1 cellular context compared by ENCODE assay signal in the genomic region with DNA sequence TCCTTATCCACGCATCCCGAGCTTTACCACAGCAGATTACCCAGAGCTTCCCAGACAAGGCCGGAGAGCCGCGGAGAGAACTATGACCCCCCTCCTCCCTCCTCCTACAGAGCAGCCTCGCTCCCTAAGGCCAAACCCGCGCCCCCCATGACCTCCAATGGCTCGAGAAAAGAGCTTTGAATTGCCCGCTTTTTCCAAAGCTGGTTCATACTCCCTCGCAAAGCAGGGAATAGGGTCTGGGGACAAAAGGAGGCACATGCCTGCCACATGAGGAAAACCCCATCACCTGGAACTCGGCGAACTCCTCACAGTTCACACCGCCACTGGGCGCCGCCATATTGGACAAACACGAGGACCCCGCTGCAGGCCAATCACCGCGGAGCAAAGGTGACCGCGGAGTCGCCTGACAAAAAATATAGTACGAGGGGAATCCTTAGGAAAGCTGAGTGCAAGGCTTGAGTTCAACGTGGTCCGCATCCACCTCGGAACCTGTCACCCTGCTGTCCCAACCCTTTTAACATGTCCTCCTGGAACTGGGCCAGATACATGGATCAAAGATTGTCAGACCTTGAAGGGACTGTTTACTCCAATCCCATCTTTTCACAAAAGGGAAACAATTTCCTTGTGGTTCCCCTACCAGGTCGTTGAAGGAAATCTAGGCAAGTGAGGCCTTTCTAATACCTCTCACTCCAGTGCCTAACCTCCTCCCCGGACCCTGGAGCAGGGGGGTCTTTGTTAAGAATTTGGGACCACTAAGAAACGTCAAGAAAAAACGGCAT.
TF ChIP-seq lines count a peak whose summit lies in the region.

A gene (minus strand): TSS at position 344 of the 779 bp plus-strand sequence. CDS start 7 bp downstream, at position 337.

TF ChIP-seq in HepG2, 621 proteins besides CTCF, POLR2A, EP300 and RAD21 (continued from another document and continues in another):
- TF ChIP-seq, protein P1, sequence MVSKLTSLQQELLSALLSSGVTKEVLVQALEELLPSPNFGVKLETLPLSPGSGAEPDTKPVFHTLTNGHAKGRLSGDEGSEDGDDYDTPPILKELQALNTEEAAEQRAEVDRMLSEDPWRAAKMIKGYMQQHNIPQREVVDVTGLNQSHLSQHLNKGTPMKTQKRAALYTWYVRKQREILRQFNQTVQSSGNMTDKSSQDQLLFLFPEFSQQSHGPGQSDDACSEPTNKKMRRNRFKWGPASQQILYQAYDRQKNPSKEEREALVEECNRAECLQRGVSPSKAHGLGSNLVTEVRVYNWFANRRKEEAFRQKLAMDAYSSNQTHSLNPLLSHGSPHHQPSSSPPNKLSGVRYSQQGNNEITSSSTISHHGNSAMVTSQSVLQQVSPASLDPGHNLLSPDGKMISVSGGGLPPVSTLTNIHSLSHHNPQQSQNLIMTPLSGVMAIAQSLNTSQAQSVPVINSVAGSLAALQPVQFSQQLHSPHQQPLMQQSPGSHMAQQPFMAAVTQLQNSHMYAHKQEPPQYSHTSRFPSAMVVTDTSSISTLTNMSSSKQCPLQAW (CRISPR knock-in tag; IDR thresholded peaks at IDR 0.05), result peak; percentile 93
- TF ChIP-seq STAG1 (CRISPR knock-in tag; IDR thresholded peaks at IDR 0.05), result no peak
- 0 out of 2 replicates have a peak, but pooled peaks have one; percentile 6 for TF ChIP-seq TCF7 (IDR thresholded peaks at IDR 0.05; ENCODE audit: low read depth)
- TF ChIP-seq ZSCAN25 (CRISPR knock-in tag; IDR thresholded peaks at IDR 0.05), result 0 out of 2 replicates have a peak, but pooled peaks have one; percentile 22
- 0 out of 2 replicates have a peak, but pooled peaks have one; percentile 64 for TF ChIP-seq ARHGAP35 (CRISPR knock-in tag; IDR thresholded peaks at IDR 0.05; ENCODE audit: borderline replicate concordance)
- TF ChIP-seq REL (CRISPR knock-in tag; conservative IDR thresholded peaks at IDR 0.05), result no peak
- TF ChIP-seq FOXK2 (IDR thresholded peaks at IDR 0.05), result no peak
- peak; percentile 97 for TF ChIP-seq ZNF607 (CRISPR knock-in tag; IDR thresholded peaks at IDR 0.05; ENCODE audit: borderline replicate concordance)
- peak; percentile 80; the same call in 1 of the 2 replicates for TF ChIP-seq ZNF343 (CRISPR knock-in tag; IDR thresholded peaks at IDR 0.05)
- TF ChIP-seq REPIN1 (CRISPR knock-in tag; IDR thresholded peaks at IDR 0.05; ENCODE audit: borderline replicate concordance, low read depth), result peak; percentile 96
- peak; percentile 64; the same call in 1 of the 2 replicates for TF ChIP-seq BRD4 (CRISPR knock-in tag; IDR thresholded peaks at IDR 0.05)
- peak; percentile 50; the same call in 1 of the 2 replicates for TF ChIP-seq NR2F6 (IDR thresholded peaks at IDR 0.05)
- TF ChIP-seq NR2F6 (CRISPR knock-in tag; IDR thresholded peaks at IDR 0.05), result no peak
- TF ChIP-seq NR2C2 (CRISPR knock-in tag; IDR thresholded peaks at IDR 0.05; ENCODE audit: borderline replicate concordance), result peak; percentile 74
- TF ChIP-seq KLF6 (CRISPR knock-in tag; IDR thresholded peaks at IDR 0.05), result 0 out of 2 replicates have a peak, but pooled peaks have one; percentile 35
- TF ChIP-seq FOXO1 (CRISPR knock-in tag; IDR thresholded peaks at IDR 0.05), result 0 out of 2 replicates have a peak, but pooled peaks have one; percentile 21
- TF ChIP-seq, protein P2, sequence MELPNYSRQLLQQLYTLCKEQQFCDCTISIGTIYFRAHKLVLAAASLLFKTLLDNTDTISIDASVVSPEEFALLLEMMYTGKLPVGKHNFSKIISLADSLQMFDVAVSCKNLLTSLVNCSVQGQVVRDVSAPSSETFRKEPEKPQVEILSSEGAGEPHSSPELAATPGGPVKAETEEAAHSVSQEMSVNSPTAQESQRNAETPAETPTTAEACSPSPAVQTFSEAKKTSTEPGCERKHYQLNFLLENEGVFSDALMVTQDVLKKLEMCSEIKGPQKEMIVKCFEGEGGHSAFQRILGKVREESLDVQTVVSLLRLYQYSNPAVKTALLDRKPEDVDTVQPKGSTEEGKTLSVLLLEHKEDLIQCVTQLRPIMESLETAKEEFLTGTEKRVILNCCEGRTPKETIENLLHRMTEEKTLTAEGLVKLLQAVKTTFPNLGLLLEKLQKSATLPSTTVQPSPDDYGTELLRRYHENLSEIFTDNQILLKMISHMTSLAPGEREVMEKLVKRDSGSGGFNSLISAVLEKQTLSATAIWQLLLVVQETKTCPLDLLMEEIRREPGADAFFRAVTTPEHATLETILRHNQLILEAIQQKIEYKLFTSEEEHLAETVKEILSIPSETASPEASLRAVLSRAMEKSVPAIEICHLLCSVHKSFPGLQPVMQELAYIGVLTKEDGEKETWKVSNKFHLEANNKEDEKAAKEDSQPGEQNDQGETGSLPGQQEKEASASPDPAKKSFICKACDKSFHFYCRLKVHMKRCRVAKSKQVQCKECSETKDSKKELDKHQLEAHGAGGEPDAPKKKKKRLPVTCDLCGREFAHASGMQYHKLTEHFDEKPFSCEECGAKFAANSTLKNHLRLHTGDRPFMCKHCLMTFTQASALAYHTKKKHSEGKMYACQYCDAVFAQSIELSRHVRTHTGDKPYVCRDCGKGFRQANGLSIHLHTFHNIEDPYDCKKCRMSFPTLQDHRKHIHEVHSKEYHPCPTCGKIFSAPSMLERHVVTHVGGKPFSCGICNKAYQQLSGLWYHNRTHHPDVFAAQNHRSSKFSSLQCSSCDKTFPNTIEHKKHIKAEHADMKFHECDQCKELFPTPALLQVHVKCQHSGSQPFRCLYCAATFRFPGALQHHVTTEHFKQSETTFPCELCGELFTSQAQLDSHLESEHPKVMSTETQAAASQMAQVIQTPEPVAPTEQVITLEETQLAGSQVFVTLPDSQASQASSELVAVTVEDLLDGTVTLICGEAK (IDR thresholded peaks at IDR 0.05), result no peak
- TF ChIP-seq, protein P2 (CRISPR knock-in tag; IDR thresholded peaks at IDR 0.05), result peak; percentile 89
- 0 out of 2 replicates have a peak, but pooled peaks have one; percentile 53 for TF ChIP-seq ZFP36L1 (CRISPR knock-in tag; IDR thresholded peaks at IDR 0.05)
- no peak for TF ChIP-seq ARID2 (CRISPR knock-in tag; IDR thresholded peaks at IDR 0.05; ENCODE audit: borderline replicate concordance)
- 0 out of 2 replicates have a peak, but pooled peaks have one; percentile 80 for TF ChIP-seq ZNF333 (CRISPR knock-in tag; IDR thresholded peaks at IDR 0.05; ENCODE audit: borderline replicate concordance)
- TF ChIP-seq ZBTB21 (CRISPR knock-in tag; IDR thresholded peaks at IDR 0.05), result peak; percentile 46; the same call in 1 of the 2 replicates
- no peak; the same call in 1 of the 2 replicates for TF ChIP-seq ZNF850 (CRISPR knock-in tag; conservative IDR thresholded peaks at IDR 0.05)
- TF ChIP-seq HIVEP1 (CRISPR knock-in tag; IDR thresholded peaks at IDR 0.05), result peak; percentile 75
- TF ChIP-seq ONECUT2 (CRISPR knock-in tag; IDR thresholded peaks at IDR 0.05), result no peak
- TF ChIP-seq CENPX (CRISPR knock-in tag; IDR thresholded peaks at IDR 0.05), result no peak
- TF ChIP-seq ZEB1 (IDR thresholded peaks at IDR 0.05; ENCODE audit: insufficient replicate concordance, low read depth), result no peak
- TF ChIP-seq ZFP36L2 (CRISPR knock-in tag; IDR thresholded peaks at IDR 0.05), result no peak
- no peak; the same call in 1 of the 2 replicates for TF ChIP-seq TGIF2 (CRISPR knock-in tag; IDR thresholded peaks at IDR 0.05)
- TF ChIP-seq, protein P3, sequence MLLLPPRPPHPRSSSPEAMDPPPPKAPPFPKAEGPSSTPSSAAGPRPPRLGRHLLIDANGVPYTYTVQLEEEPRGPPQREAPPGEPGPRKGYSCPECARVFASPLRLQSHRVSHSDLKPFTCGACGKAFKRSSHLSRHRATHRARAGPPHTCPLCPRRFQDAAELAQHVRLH (CRISPR knock-in tag; IDR thresholded peaks at IDR 0.05; ENCODE audit: borderline replicate concordance, low read depth), result peak; percentile 86; the same call in 1 of the 2 replicates
- TF ChIP-seq, protein P4, sequence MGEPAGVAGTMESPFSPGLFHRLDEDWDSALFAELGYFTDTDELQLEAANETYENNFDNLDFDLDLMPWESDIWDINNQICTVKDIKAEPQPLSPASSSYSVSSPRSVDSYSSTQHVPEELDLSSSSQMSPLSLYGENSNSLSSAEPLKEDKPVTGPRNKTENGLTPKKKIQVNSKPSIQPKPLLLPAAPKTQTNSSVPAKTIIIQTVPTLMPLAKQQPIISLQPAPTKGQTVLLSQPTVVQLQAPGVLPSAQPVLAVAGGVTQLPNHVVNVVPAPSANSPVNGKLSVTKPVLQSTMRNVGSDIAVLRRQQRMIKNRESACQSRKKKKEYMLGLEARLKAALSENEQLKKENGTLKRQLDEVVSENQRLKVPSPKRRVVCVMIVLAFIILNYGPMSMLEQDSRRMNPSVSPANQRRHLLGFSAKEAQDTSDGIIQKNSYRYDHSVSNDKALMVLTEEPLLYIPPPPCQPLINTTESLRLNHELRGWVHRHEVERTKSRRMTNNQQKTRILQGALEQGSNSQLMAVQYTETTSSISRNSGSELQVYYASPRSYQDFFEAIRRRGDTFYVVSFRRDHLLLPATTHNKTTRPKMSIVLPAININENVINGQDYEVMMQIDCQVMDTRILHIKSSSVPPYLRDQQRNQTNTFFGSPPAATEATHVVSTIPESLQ (CRISPR knock-in tag; conservative IDR thresholded peaks at IDR 0.05), result 0 out of 2 replicates have a peak, but pooled peaks have one; percentile 30
- TF ChIP-seq, protein P5, sequence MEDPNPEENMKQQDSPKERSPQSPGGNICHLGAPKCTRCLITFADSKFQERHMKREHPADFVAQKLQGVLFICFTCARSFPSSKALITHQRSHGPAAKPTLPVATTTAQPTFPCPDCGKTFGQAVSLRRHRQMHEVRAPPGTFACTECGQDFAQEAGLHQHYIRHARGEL (CRISPR knock-in tag; IDR thresholded peaks at IDR 0.05), result no peak
- TF ChIP-seq MTA1 (CRISPR knock-in tag; IDR thresholded peaks at IDR 0.05; ENCODE audit: borderline replicate concordance), result peak; percentile 84; the same call in 1 of the 2 replicates
- TF ChIP-seq ZNF33B (CRISPR knock-in tag; IDR thresholded peaks at IDR 0.05), result peak; percentile 72; the same call in 1 of the 2 replicates
- TF ChIP-seq ZNF12 (CRISPR knock-in tag; IDR thresholded peaks at IDR 0.05), result 0 out of 2 replicates have a peak, but pooled peaks have one; percentile 53
- no peak for TF ChIP-seq MTA3 (CRISPR knock-in tag; IDR thresholded peaks at IDR 0.05)
- TF ChIP-seq NRL (CRISPR knock-in tag; IDR thresholded peaks at IDR 0.05; ENCODE audit: borderline replicate concordance), result peak; percentile 69; the same call in 1 of the 2 replicates
- TF ChIP-seq RELA (CRISPR knock-in tag; IDR thresholded peaks at IDR 0.05), result 0 out of 2 replicates have a peak, but pooled peaks have one; percentile 41
- TF ChIP-seq RARG (CRISPR knock-in tag; IDR thresholded peaks at IDR 0.05; ENCODE audit: low read depth), result peak; percentile 37; the same call in 1 of the 2 replicates
- no peak for TF ChIP-seq MBNL3 (CRISPR knock-in tag; conservative IDR thresholded peaks at IDR 0.05)
- TF ChIP-seq ZNF557 (CRISPR knock-in tag; IDR thresholded peaks at IDR 0.05), result no peak
- peak; percentile 30; the same call in 1 of the 2 replicates for TF ChIP-seq HNF4A (CRISPR knock-in tag; IDR thresholded peaks at IDR 0.05)
- TF ChIP-seq GATAD2A (CRISPR knock-in tag; IDR thresholded peaks at IDR 0.05), result peak; percentile 31; the same call in 1 of the 2 replicates
- TF ChIP-seq ISL2 (CRISPR knock-in tag; IDR thresholded peaks at IDR 0.05), result peak; percentile 82; the same call in 1 of the 2 replicates
- TF ChIP-seq, protein P6, sequence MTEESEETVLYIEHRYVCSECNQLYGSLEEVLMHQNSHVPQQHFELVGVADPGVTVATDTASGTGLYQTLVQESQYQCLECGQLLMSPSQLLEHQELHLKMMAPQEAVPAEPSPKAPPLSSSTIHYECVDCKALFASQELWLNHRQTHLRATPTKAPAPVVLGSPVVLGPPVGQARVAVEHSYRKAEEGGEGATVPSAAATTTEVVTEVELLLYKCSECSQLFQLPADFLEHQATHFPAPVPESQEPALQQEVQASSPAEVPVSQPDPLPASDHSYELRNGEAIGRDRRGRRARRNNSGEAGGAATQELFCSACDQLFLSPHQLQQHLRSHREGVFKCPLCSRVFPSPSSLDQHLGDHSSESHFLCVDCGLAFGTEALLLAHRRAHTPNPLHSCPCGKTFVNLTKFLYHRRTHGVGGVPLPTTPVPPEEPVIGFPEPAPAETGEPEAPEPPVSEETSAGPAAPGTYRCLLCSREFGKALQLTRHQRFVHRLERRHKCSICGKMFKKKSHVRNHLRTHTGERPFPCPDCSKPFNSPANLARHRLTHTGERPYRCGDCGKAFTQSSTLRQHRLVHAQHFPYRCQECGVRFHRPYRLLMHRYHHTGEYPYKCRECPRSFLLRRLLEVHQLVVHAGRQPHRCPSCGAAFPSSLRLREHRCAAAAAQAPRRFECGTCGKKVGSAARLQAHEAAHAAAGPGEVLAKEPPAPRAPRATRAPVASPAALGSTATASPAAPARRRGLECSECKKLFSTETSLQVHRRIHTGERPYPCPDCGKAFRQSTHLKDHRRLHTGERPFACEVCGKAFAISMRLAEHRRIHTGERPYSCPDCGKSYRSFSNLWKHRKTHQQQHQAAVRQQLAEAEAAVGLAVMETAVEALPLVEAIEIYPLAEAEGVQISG (CRISPR knock-in tag; IDR thresholded peaks at IDR 0.05), result peak; percentile 79
- TF ChIP-seq IRF2 (CRISPR knock-in tag; IDR thresholded peaks at IDR 0.05), result peak; percentile 65; the same call in 1 of the 2 replicates
- no peak for TF ChIP-seq GPN1 (CRISPR knock-in tag; IDR thresholded peaks at IDR 0.05; ENCODE audit: borderline replicate concordance)
- peak; percentile 82 for TF ChIP-seq DMAP1 (CRISPR knock-in tag; IDR thresholded peaks at IDR 0.05)
